Comparison of ENCODE assay signal across 1 cellular context in the genomic region with DNA sequence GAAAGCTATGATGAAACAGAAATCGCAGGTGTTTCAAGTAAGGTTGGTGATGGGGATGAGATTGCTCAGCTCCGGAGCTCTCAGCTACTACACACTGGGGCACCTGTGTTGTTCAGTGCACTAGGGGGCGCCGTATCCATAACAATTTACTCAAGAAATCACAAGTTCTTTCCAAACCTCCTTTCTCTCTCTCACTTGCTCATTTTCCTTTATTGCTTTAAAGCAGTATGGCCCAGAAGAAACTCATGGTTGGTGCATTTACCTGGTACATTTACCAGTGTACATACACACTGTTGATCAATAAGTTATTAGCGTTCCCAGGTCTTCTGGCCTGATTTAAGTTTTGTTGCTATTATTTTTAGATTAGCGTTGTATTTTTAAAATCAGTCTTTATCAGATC.
TF ChIP-seq lines count a peak whose summit lies in the region.

No MANE protein-coding gene starts in this region.

TF ChIP-seq in HepG2, 621 proteins besides CTCF, POLR2A, EP300 and RAD21 (continued from another document and continues in another):
- TF ChIP-seq, protein P1, sequence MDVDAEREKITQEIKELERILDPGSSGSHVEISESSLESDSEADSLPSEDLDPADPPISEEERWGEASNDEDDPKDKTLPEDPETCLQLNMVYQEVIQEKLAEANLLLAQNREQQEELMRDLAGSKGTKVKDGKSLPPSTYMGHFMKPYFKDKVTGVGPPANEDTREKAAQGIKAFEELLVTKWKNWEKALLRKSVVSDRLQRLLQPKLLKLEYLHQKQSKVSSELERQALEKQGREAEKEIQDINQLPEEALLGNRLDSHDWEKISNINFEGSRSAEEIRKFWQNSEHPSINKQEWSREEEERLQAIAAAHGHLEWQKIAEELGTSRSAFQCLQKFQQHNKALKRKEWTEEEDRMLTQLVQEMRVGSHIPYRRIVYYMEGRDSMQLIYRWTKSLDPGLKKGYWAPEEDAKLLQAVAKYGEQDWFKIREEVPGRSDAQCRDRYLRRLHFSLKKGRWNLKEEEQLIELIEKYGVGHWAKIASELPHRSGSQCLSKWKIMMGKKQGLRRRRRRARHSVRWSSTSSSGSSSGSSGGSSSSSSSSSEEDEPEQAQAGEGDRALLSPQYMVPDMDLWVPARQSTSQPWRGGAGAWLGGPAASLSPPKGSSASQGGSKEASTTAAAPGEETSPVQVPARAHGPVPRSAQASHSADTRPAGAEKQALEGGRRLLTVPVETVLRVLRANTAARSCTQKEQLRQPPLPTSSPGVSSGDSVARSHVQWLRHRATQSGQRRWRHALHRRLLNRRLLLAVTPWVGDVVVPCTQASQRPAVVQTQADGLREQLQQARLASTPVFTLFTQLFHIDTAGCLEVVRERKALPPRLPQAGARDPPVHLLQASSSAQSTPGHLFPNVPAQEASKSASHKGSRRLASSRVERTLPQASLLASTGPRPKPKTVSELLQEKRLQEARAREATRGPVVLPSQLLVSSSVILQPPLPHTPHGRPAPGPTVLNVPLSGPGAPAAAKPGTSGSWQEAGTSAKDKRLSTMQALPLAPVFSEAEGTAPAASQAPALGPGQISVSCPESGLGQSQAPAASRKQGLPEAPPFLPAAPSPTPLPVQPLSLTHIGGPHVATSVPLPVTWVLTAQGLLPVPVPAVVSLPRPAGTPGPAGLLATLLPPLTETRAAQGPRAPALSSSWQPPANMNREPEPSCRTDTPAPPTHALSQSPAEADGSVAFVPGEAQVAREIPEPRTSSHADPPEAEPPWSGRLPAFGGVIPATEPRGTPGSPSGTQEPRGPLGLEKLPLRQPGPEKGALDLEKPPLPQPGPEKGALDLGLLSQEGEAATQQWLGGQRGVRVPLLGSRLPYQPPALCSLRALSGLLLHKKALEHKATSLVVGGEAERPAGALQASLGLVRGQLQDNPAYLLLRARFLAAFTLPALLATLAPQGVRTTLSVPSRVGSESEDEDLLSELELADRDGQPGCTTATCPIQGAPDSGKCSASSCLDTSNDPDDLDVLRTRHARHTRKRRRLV (CRISPR knock-in tag; IDR thresholded peaks at IDR 0.05), result no peak
- TF ChIP-seq ZNF672 (CRISPR knock-in tag; IDR thresholded peaks at IDR 0.05), result no peak
- TF ChIP-seq, protein P2, sequence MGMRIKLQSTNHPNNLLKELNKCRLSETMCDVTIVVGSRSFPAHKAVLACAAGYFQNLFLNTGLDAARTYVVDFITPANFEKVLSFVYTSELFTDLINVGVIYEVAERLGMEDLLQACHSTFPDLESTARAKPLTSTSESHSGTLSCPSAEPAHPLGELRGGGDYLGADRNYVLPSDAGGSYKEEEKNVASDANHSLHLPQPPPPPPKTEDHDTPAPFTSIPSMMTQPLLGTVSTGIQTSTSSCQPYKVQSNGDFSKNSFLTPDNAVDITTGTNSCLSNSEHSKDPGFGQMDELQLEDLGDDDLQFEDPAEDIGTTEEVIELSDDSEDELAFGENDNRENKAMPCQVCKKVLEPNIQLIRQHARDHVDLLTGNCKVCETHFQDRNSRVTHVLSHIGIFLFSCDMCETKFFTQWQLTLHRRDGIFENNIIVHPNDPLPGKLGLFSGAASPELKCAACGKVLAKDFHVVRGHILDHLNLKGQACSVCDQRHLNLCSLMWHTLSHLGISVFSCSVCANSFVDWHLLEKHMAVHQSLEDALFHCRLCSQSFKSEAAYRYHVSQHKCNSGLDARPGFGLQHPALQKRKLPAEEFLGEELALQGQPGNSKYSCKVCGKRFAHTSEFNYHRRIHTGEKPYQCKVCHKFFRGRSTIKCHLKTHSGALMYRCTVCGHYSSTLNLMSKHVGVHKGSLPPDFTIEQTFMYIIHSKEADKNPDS (CRISPR knock-in tag; IDR thresholded peaks at IDR 0.05), result no peak
- TF ChIP-seq ZNF713 (CRISPR knock-in tag; IDR thresholded peaks at IDR 0.05), result no peak
- TF ChIP-seq EEA1 (CRISPR knock-in tag; IDR thresholded peaks at IDR 0.05; ENCODE audit: borderline replicate concordance), result no peak
- TF ChIP-seq ZNF670 (CRISPR knock-in tag; IDR thresholded peaks at IDR 0.05; ENCODE audit: borderline replicate concordance), result no peak
- no peak for TF ChIP-seq EHMT2 (IDR thresholded peaks at IDR 0.05; ENCODE audit: borderline replicate concordance, low read depth, low read length)
- TF ChIP-seq ARHGAP35 (CRISPR knock-in tag; IDR thresholded peaks at IDR 0.05; ENCODE audit: borderline replicate concordance), result no peak
- TF ChIP-seq ELF3 (CRISPR knock-in tag; IDR thresholded peaks at IDR 0.05), result peak; percentile 43; the same call in 1 of the 2 replicates
- no peak for TF ChIP-seq ZNF282 (IDR thresholded peaks at IDR 0.05; ENCODE audit: partially characterized antibody)
- no peak for TF ChIP-seq ZNF615 (CRISPR knock-in tag; IDR thresholded peaks at IDR 0.05; ENCODE audit: borderline replicate concordance)
- TF ChIP-seq HOXD1 (CRISPR knock-in tag; IDR thresholded peaks at IDR 0.05), result no peak
- no peak for TF ChIP-seq ZNF296 (CRISPR knock-in tag; conservative IDR thresholded peaks at IDR 0.05)
- no peak for TF ChIP-seq HMGA1 (CRISPR knock-in tag; conservative IDR thresholded peaks at IDR 0.05)
- TF ChIP-seq GATAD2A (CRISPR knock-in tag; IDR thresholded peaks at IDR 0.05), result peak; percentile 45
- no peak for TF ChIP-seq POLR2AphosphoS2 (IDR thresholded peaks at IDR 0.05; ENCODE audit: low read depth, low read length)
- TF ChIP-seq, protein P3, sequence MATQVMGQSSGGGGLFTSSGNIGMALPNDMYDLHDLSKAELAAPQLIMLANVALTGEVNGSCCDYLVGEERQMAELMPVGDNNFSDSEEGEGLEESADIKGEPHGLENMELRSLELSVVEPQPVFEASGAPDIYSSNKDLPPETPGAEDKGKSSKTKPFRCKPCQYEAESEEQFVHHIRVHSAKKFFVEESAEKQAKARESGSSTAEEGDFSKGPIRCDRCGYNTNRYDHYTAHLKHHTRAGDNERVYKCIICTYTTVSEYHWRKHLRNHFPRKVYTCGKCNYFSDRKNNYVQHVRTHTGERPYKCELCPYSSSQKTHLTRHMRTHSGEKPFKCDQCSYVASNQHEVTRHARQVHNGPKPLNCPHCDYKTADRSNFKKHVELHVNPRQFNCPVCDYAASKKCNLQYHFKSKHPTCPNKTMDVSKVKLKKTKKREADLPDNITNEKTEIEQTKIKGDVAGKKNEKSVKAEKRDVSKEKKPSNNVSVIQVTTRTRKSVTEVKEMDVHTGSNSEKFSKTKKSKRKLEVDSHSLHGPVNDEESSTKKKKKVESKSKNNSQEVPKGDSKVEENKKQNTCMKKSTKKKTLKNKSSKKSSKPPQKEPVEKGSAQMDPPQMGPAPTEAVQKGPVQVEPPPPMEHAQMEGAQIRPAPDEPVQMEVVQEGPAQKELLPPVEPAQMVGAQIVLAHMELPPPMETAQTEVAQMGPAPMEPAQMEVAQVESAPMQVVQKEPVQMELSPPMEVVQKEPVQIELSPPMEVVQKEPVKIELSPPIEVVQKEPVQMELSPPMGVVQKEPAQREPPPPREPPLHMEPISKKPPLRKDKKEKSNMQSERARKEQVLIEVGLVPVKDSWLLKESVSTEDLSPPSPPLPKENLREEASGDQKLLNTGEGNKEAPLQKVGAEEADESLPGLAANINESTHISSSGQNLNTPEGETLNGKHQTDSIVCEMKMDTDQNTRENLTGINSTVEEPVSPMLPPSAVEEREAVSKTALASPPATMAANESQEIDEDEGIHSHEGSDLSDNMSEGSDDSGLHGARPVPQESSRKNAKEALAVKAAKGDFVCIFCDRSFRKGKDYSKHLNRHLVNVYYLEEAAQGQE (IDR thresholded peaks at IDR 0.05; ENCODE audit: borderline replicate concordance in 1 of 2, low read depth in 1 of 2, low read length in 2 of 2), result no peak
- TF ChIP-seq, protein P4, sequence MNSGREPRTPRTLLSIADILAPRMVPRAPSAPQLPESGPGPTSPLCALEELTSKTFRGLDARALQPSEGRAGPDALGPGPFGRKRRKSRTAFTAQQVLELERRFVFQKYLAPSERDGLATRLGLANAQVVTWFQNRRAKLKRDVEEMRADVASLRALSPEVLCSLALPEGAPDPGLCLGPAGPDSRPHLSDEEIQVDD (CRISPR knock-in tag; IDR thresholded peaks at IDR 0.05; ENCODE audit: borderline replicate concordance), result no peak
- TF ChIP-seq, protein P5, sequence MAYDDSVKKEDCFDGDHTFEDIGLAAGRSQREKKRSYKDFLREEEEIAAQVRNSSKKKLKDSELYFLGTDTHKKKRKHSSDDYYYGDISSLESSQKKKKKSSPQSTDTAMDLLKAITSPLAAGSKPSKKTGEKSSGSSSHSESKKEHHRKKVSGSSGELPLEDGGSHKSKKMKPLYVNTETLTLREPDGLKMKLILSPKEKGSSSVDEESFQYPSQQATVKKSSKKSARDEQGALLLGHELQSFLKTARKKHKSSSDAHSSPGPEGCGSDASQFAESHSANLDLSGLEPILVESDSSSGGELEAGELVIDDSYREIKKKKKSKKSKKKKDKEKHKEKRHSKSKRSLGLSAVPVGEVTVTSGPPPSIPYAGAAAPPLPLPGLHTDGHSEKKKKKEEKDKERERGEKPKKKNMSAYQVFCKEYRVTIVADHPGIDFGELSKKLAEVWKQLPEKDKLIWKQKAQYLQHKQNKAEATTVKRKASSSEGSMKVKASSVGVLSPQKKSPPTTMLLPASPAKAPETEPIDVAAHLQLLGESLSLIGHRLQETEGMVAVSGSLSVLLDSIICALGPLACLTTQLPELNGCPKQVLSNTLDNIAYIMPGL (CRISPR knock-in tag; IDR thresholded peaks at IDR 0.05; ENCODE audit: borderline replicate concordance in 1 of 2, low read depth in 1 of 2), result peak in 1 of 2 experiments; percentile 24; a peak in 1 of 4 replicates
- no peak for TF ChIP-seq TBP (CRISPR knock-in tag; IDR thresholded peaks at IDR 0.05)
- TF ChIP-seq PAF1 (CRISPR knock-in tag; IDR thresholded peaks at IDR 0.05), result no peak
- TF ChIP-seq ZNF775 (CRISPR knock-in tag; IDR thresholded peaks at IDR 0.05; ENCODE audit: borderline replicate concordance), result no peak
- no peak for TF ChIP-seq DNMT1 (CRISPR knock-in tag; IDR thresholded peaks at IDR 0.05)
- TF ChIP-seq, protein P6, sequence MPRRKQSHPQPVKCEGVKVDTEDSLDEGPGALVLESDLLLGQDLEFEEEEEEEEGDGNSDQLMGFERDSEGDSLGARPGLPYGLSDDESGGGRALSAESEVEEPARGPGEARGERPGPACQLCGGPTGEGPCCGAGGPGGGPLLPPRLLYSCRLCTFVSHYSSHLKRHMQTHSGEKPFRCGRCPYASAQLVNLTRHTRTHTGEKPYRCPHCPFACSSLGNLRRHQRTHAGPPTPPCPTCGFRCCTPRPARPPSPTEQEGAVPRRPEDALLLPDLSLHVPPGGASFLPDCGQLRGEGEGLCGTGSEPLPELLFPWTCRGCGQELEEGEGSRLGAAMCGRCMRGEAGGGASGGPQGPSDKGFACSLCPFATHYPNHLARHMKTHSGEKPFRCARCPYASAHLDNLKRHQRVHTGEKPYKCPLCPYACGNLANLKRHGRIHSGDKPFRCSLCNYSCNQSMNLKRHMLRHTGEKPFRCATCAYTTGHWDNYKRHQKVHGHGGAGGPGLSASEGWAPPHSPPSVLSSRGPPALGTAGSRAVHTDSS (CRISPR knock-in tag; conservative IDR thresholded peaks at IDR 0.05), result no peak
- TF ChIP-seq, protein P7, sequence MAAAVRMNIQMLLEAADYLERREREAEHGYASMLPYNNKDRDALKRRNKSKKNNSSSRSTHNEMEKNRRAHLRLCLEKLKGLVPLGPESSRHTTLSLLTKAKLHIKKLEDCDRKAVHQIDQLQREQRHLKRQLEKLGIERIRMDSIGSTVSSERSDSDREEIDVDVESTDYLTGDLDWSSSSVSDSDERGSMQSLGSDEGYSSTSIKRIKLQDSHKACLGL (CRISPR knock-in tag; IDR thresholded peaks at IDR 0.05), result no peak
- no peak for TF ChIP-seq SP5 (CRISPR knock-in tag; IDR thresholded peaks at IDR 0.05; ENCODE audit: borderline replicate concordance, low read depth)
- TF ChIP-seq ZNF350 (CRISPR knock-in tag; IDR thresholded peaks at IDR 0.05; ENCODE audit: borderline replicate concordance, low read depth), result no peak
- no peak for TF ChIP-seq AGO2 (optimal IDR thresholded peaks at IDR 0.05; ENCODE audit: low read depth, low read length)
- TF ChIP-seq, protein P8, sequence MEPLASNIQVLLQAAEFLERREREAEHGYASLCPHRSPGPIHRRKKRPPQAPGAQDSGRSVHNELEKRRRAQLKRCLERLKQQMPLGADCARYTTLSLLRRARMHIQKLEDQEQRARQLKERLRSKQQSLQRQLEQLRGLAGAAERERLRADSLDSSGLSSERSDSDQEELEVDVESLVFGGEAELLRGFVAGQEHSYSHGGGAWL (CRISPR knock-in tag; IDR thresholded peaks at IDR 0.05), result no peak
- no peak for TF ChIP-seq ZSCAN20 (CRISPR knock-in tag; IDR thresholded peaks at IDR 0.05; ENCODE audit: borderline replicate concordance)
- no peak for TF ChIP-seq ZFAT (CRISPR knock-in tag; conservative IDR thresholded peaks at IDR 0.05)
- TF ChIP-seq, protein P9, sequence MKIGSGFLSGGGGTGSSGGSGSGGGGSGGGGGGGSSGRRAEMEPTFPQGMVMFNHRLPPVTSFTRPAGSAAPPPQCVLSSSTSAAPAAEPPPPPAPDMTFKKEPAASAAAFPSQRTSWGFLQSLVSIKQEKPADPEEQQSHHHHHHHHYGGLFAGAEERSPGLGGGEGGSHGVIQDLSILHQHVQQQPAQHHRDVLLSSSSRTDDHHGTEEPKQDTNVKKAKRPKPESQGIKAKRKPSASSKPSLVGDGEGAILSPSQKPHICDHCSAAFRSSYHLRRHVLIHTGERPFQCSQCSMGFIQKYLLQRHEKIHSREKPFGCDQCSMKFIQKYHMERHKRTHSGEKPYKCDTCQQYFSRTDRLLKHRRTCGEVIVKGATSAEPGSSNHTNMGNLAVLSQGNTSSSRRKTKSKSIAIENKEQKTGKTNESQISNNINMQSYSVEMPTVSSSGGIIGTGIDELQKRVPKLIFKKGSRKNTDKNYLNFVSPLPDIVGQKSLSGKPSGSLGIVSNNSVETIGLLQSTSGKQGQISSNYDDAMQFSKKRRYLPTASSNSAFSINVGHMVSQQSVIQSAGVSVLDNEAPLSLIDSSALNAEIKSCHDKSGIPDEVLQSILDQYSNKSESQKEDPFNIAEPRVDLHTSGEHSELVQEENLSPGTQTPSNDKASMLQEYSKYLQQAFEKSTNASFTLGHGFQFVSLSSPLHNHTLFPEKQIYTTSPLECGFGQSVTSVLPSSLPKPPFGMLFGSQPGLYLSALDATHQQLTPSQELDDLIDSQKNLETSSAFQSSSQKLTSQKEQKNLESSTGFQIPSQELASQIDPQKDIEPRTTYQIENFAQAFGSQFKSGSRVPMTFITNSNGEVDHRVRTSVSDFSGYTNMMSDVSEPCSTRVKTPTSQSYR (CRISPR knock-in tag; IDR thresholded peaks at IDR 0.05; ENCODE audit: borderline replicate concordance), result no peak
- no peak for TF ChIP-seq YY1 (IDR thresholded peaks at IDR 0.05; ENCODE audit: insufficient read depth, insufficient replicate concordance, low read depth, low read length)
- no peak for TF ChIP-seq TGIF2 (CRISPR knock-in tag; IDR thresholded peaks at IDR 0.05)
- TF ChIP-seq, protein P10, sequence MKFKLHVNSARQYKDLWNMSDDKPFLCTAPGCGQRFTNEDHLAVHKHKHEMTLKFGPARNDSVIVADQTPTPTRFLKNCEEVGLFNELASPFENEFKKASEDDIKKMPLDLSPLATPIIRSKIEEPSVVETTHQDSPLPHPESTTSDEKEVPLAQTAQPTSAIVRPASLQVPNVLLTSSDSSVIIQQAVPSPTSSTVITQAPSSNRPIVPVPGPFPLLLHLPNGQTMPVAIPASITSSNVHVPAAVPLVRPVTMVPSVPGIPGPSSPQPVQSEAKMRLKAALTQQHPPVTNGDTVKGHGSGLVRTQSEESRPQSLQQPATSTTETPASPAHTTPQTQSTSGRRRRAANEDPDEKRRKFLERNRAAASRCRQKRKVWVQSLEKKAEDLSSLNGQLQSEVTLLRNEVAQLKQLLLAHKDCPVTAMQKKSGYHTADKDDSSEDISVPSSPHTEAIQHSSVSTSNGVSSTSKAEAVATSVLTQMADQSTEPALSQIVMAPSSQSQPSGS (CRISPR knock-in tag; IDR thresholded peaks at IDR 0.05), result peak; percentile 33; the same call in 1 of the 2 replicates
- peak; percentile 16; the same call in 1 of the 2 replicates for TF ChIP-seq RXRB (CRISPR knock-in tag; IDR thresholded peaks at IDR 0.05; ENCODE audit: borderline replicate concordance)
- no peak for TF ChIP-seq ZNF441 (CRISPR knock-in tag; IDR thresholded peaks at IDR 0.05; ENCODE audit: borderline replicate concordance)
